ENCODE assay signal across 20 cellular contexts in genomic region chr14:102711207-102711606, GRCh38.
"Had no signal": no experiment of that assay in that cellular context is flagged by ENCODE, and none has a peak within 500 bp of the region (broad histone marks: within the 10 kb centered on the region; RNA-seq: fewer than 3 reads in every experiment).

No MANE protein-coding gene starts in this region.

- H3K27me3 ChIP-seq: gastrocnemius medialis, thyroid gland had no signal

- DNase-seq: activated CD4-positive, alpha-beta T cell treated with anti-CD3 and anti-CD28 coated beads, Interleukin-2, amount 10 ng/mL, durations not matched to agents 7 days and 5 days; activated CD4-positive, CD25-positive, alpha-beta regulatory T cell; activated CD8-positive, alpha-beta T cell treated with anti-CD3 and anti-CD28 coated beads, Interleukin-2, amount 10 ng/mL, durations not matched to agents 7 days and 5 days; activated naive CD4-positive, alpha-beta T cell treated with anti-CD3 and anti-CD28 coated beads for 36 hours; activated naive CD8-positive, alpha-beta T cell treated with anti-CD3 and anti-CD28 coated beads, Interleukin-2, amount 50 U/mL, for 24 hours; activated T-cell treated with anti-CD3 and anti-CD28 coated beads, Interleukin-2, amount 50 U/mL, for 4 hours; anterior cingulate cortex; central memory CD4-positive, alpha-beta T cell; gastrocnemius medialis; head of caudate nucleus; left ventricle myocardium inferior; mammary epithelial cell; nephron progenitor cell; occipital lobe; stimulated activated CD4-positive, alpha-beta T cell treated with anti-CD3 and anti-CD28 coated beads, Interleukin-2, amount 100 ng/mL, for 24 hours; stimulated activated naive CD4-positive, alpha-beta T cell treated with Interleukin-2 at 50 U/mL for 16 hours; T1000; thyroid gland had no signal

- H3K9me3 ChIP-seq: gastrocnemius medialis, thyroid gland had no signal

- ATAC-seq: activated CD8-positive, alpha-beta T cell treated with anti-CD3 and anti-CD28 coated beads, Interleukin-2, amount 10 ng/mL, durations not matched to agents 7 days and 5 days; activated naive CD8-positive, alpha-beta T cell treated with anti-CD3 and anti-CD28 coated beads, Interleukin-2, amount 50 U/mL, for 24 hours; activated T-cell treated with anti-CD3 and anti-CD28 coated beads, Interleukin-2, amount 50 U/mL, for 4 hours; gastrocnemius medialis had no signal

- H3K27ac ChIP-seq: coronary artery, gastrocnemius medialis, left ventricle myocardium inferior, thyroid gland had no signal

- H3K9me3 Mint-ChIP-seq: activated CD4-positive, alpha-beta T cell treated with anti-CD3 and anti-CD28 coated beads, Interleukin-2, amount 10 ng/mL, durations not matched to agents 7 days and 5 days; activated naive CD8-positive, alpha-beta T cell treated with anti-CD3 and anti-CD28 coated beads, Interleukin-2, amount 50 U/mL, for 24 hours; activated T-cell treated with anti-CD3 and anti-CD28 coated beads, Interleukin-2, amount 50 U/mL, for 4 hours had no signal

- H3K4me1 Mint-ChIP-seq: activated CD4-positive, alpha-beta T cell treated with anti-CD3 and anti-CD28 coated beads, Interleukin-2, amount 10 ng/mL, durations not matched to agents 7 days and 5 days; activated naive CD8-positive, alpha-beta T cell treated with anti-CD3 and anti-CD28 coated beads, Interleukin-2, amount 50 U/mL, for 24 hours; brain; nephron progenitor cell had no signal

- H3K4me3 Mint-ChIP-seq: activated CD4-positive, alpha-beta T cell treated with anti-CD3 and anti-CD28 coated beads, Interleukin-2, amount 10 ng/mL, durations not matched to agents 7 days and 5 days; activated CD8-positive, alpha-beta T cell treated with anti-CD3 and anti-CD28 coated beads, Interleukin-2, amount 10 ng/mL, durations not matched to agents 7 days and 5 days; activated naive CD4-positive, alpha-beta T cell treated with anti-CD3 and anti-CD28 coated beads for 36 hours; activated naive CD8-positive, alpha-beta T cell treated with anti-CD3 and anti-CD28 coated beads, Interleukin-2, amount 50 U/mL, for 24 hours; activated T-cell treated with anti-CD3 and anti-CD28 coated beads, Interleukin-2, amount 50 U/mL, for 4 hours; brain; nephron progenitor cell had no signal

- H3K36me3 ChIP-seq: thyroid gland had no signal

- H3K4me3 ChIP-seq: coronary artery, gastrocnemius medialis, left ventricle myocardium inferior, thyroid gland had no signal

- H3K27me3 Mint-ChIP-seq: activated CD4-positive, alpha-beta T cell treated with anti-CD3 and anti-CD28 coated beads, Interleukin-2, amount 10 ng/mL, durations not matched to agents 7 days and 5 days; activated naive CD8-positive, alpha-beta T cell treated with anti-CD3 and anti-CD28 coated beads, Interleukin-2, amount 50 U/mL, for 24 hours; brain had no signal

- H3K4me1 ChIP-seq: gastrocnemius medialis, left ventricle myocardium inferior, thyroid gland had no signal

- H3K27ac Mint-ChIP-seq: activated CD4-positive, alpha-beta T cell treated with anti-CD3 and anti-CD28 coated beads, Interleukin-2, amount 10 ng/mL, durations not matched to agents 7 days and 5 days; activated CD8-positive, alpha-beta T cell treated with anti-CD3 and anti-CD28 coated beads, Interleukin-2, amount 10 ng/mL, durations not matched to agents 7 days and 5 days; activated naive CD4-positive, alpha-beta T cell treated with anti-CD3 and anti-CD28 coated beads for 36 hours; activated naive CD8-positive, alpha-beta T cell treated with anti-CD3 and anti-CD28 coated beads, Interleukin-2, amount 50 U/mL, for 24 hours; nephron progenitor cell had no signal
